In the genomic region with DNA sequence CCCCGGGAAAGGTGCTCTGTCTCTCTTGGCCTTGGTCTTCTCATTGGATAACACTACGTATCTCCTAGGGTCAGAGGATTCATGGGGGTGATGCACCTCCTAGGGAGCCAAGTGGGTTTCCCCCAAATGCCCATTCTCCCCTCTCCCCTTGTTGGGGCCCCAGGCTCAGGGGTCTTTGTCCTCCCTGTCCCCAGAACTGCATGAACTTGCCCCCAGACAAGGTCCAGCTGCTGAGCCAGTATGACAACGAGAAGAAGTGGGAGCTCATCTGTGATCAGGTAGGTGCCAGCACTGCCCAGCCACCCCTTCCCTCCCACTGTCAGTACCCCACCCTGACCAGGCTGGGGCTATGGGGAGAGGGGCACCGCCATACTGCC, we compare ENCODE assay signal across 12 cellular contexts. TPM values are rescaled to one million over a fixed set of nuclear protein-coding genes. Genes with fewer than 3 reads are reported as not detected.
A peak's percentile ranks its signal among the peaks of the same experiment; 100 is the strongest.
DNase-seq lines count a peak whose midpoint lies in the region; ATAC-seq and TF ChIP-seq lines count a peak whose summit lies in the region.
"Had no signal": no experiment of that assay in that cellular context is flagged by ENCODE, and none has a peak within 500 bp of the region (broad histone marks: within the 10 kb centered on the region; RNA-seq: fewer than 3 reads in every experiment).

No MANE protein-coding gene starts in this region.

- no peaks in the 10 kb centered on the region for H3K9me3 Mint-ChIP-seq in activated CD4-positive, alpha-beta T cell treated with anti-CD3 and anti-CD28 coated beads, Interleukin-2, amount 10 ng/mL, durations not matched to agents 7 days and 5 days
- H3K9me3 Mint-ChIP-seq in stimulated activated naive B cell treated with anti-CD40 and anti-IgM and Interleukin-4, amounts not matched to agents 10 μg/mL and 1 μg/mL and 100 μg/mL, for 72 hours: no peaks in the 10 kb centered on the region

- no peak overlapping the region for H3K4ac ChIP-seq in mesendoderm (ENCODE audit: low read depth, low read length)

- H3K18ac ChIP-seq in mesendoderm (ENCODE audit: low read length): no peak overlapping the region

- H3K79me1 ChIP-seq in mesendoderm (ENCODE audit: low read length): no peaks in the 10 kb centered on the region

- H3K79me2 ChIP-seq in mesendoderm (ENCODE audit: control insufficient read depth, insufficient read depth, low read length): no peaks in the 10 kb centered on the region

- peaks cover 89% of the 10 kb centered on the region for H3K4me1 Mint-ChIP-seq in activated CD4-positive, alpha-beta T cell treated with anti-CD3 and anti-CD28 coated beads, Interleukin-2, amount 10 ng/mL, durations not matched to agents 7 days and 5 days
- H3K4me1 Mint-ChIP-seq in stimulated activated naive B cell treated with anti-CD40 and anti-IgM and Interleukin-4, amounts not matched to agents 10 μg/mL and 1 μg/mL and 100 μg/mL, for 72 hours: peaks cover 83 to 100% of the 10 kb centered on the region in 2 donors

- no peak overlapping the region for H2BK120ac ChIP-seq in mesendoderm (ENCODE audit: low read depth, low read length)

- H3K27ac Mint-ChIP-seq in activated CD4-positive, alpha-beta T cell treated with anti-CD3 and anti-CD28 coated beads, Interleukin-2, amount 10 ng/mL, durations not matched to agents 7 days and 5 days: peak overlapping the region; percentile 100
- H3K27ac Mint-ChIP-seq in stimulated activated naive B cell treated with anti-CD40 and anti-IgM and Interleukin-4, amounts not matched to agents 10 μg/mL and 1 μg/mL and 100 μg/mL, for 72 hours: peak overlapping the region; percentile 97

- H3K4me1 ChIP-seq in Peyer's patch (peaks cover 0 to 42% (median 31%) of the 10 kb centered on the region in 4 donors), esophagus muscularis mucosa (peaks cover 49 to 62% (median 57%) of the 10 kb centered on the region in 4 donors), mesendoderm (ENCODE audit: control insufficient read depth, low read depth, low read length) (peaks cover 2% of the 10 kb centered on the region)

- POLR2A ChIA-PET in activated CD4-positive, alpha-beta T cell treated with anti-CD3 and anti-CD28 coated beads, Interleukin-2, amount 10 ng/mL, durations not matched to agents 7 days and 5 days (lab: Charles Lee): no interaction called here

- no peak for TF ChIP-seq CTCF in Peyer's patch (IDR thresholded peaks at IDR 0.05)
- TF ChIP-seq CTCF in esophagus muscularis mucosa (IDR thresholded peaks at IDR 0.05): no peak
- no peak for TF ChIP-seq CTCF in GM13977 (IDR thresholded peaks at IDR 0.05; ENCODE audit: extremely low read depth, insufficient read depth, missing control alignments)

- H2BK15ac ChIP-seq in mesendoderm (replicated peaks; ENCODE audit: low read depth): no peak overlapping the region

- no peak overlapping the region for H3K23ac ChIP-seq in mesendoderm (ENCODE audit: low read length)

- no peak for ATAC-seq in stimulated activated naive B cell treated with anti-CD40 and anti-IgM and Interleukin-4, amounts not matched to agents 10 μg/mL and 1 μg/mL and 100 μg/mL, for 72 hours (replicated peaks)

- H3K4me3 ChIP-seq in Peyer's patch: no peak overlapping the region
- H3K4me3 ChIP-seq in esophagus muscularis mucosa: no peak overlapping the region
- H3K4me3 ChIP-seq in mesendoderm (ENCODE audit: low read length): no peak overlapping the region

- CTCF ChIA-PET in activated CD4-positive, alpha-beta T cell treated with anti-CD3 and anti-CD28 coated beads, Interleukin-2, amount 10 ng/mL, durations not matched to agents 7 days and 5 days (lab: Charles Lee): interaction anchor here (1.0 to 6.2 kb wide), 10 partner anchors 11 to 155 kb away, joined by 3 to 64 read pairs (median 6); partner anchors contain the start of gene ACBD4

- TF ChIP-seq EP300 in esophagus muscularis mucosa (IDR thresholded peaks at IDR 0.05): no peak

- peak overlapping the region; percentile 2 for H3K4me3 Mint-ChIP-seq in activated CD4-positive, alpha-beta T cell treated with anti-CD3 and anti-CD28 coated beads, Interleukin-2, amount 10 ng/mL, durations not matched to agents 7 days and 5 days
- peak overlapping the region; percentile 81 to 99 for H3K4me3 Mint-ChIP-seq in stimulated activated naive B cell treated with anti-CD40 and anti-IgM and Interleukin-4, amounts not matched to agents 10 μg/mL and 1 μg/mL and 100 μg/mL, for 72 hours

- H3K36me3 ChIP-seq in Peyer's patch (no peaks in the 10 kb centered on the region), esophagus muscularis mucosa (peaks cover 3 to 7% (median 4%) of the 10 kb centered on the region in 4 donors), mesendoderm (ENCODE audit: control insufficient read depth, insufficient read depth, low read length) (no peaks in the 10 kb centered on the region)

- no peak overlapping the region for H4K8ac ChIP-seq in mesendoderm (ENCODE audit: low read depth, low read length)

- H3K4me2 ChIP-seq in mesendoderm (ENCODE audit: low read length): no peak overlapping the region

- no peak overlapping the region for H3K56ac ChIP-seq in mesendoderm (ENCODE audit: low read length)

- no peak for DNase-seq in activated CD4-positive, alpha-beta T cell treated with anti-CD3 and anti-CD28 coated beads, Interleukin-2, amount 10 ng/mL, durations not matched to agents 7 days and 5 days
- no peak for DNase-seq in activated CD4-positive, alpha-beta T cell treated with anti-CD3 and anti-CD28 coated beads, Interleukin-2, amount 50 U/mL, for 48 hours
- DNase-seq in Peyer's patch (no peak), esophagus muscularis mucosa (ENCODE audit: extremely low spot score) (no peak), GM13977 (ENCODE audit: low spot score) (no peak), mesendoderm (no peak)
- no peak for DNase-seq in stimulated activated naive B cell treated with anti-CD40 and anti-IgM and Interleukin-4, amounts not matched to agents 10 μg/mL and 1 μg/mL and 100 μg/mL, for 72 hours
- no peak for DNase-seq in stimulated activated naive CD4-positive, alpha-beta T cell (lab: John Stamatoyannopoulos, UW)
- DNase-seq: amniotic stem cell, NCI-H2081 had no signal

- H3K27me3 ChIP-seq in Peyer's patch: no peaks in the 10 kb centered on the region
- peaks cover 0 to 10% (median 0%) of the 10 kb centered on the region in 4 donors for H3K27me3 ChIP-seq in esophagus muscularis mucosa
- H3K27me3 ChIP-seq in mesendoderm (ENCODE audit: insufficient read depth, low read length, poor library complexity): no peaks in the 10 kb centered on the region

- H3K27ac ChIP-seq in Peyer's patch: peak overlapping the region; percentile 84 to 96 (median 88)
- H3K27ac ChIP-seq in esophagus muscularis mucosa (replicated peaks in 1 of 4): peak overlapping the region; percentile 69 to 80 (median 74)
- H3K27ac ChIP-seq in mesendoderm (ENCODE audit: low read depth, low read length): no peak overlapping the region

- no peak overlapping the region for H2BK5ac ChIP-seq in mesendoderm (ENCODE audit: low read length)

- H4K5ac ChIP-seq in mesendoderm (ENCODE audit: low read length): no peak overlapping the region

- intact Hi-C loops in esophagus muscularis mucosa (cut with DNase I): no loop called here

- H3K9ac ChIP-seq in mesendoderm (ENCODE audit: low read length): no peak overlapping the region

- 100% methylated on average over 3 of the region's 4 CpGs for WGBS in esophagus muscularis mucosa
- no CpG with 5 or more reads among the region's 4 CpGs for WGBS in mesendoderm (ENCODE audit: extremely low coverage, insufficient coverage, low lambda C conversion rate)

- H3K27me3 Mint-ChIP-seq in activated CD4-positive, alpha-beta T cell treated with anti-CD3 and anti-CD28 coated beads, Interleukin-2, amount 10 ng/mL, durations not matched to agents 7 days and 5 days: no peaks in the 10 kb centered on the region
- no peaks in the 10 kb centered on the region for H3K27me3 Mint-ChIP-seq in stimulated activated naive B cell treated with anti-CD40 and anti-IgM and Interleukin-4, amounts not matched to agents 10 μg/mL and 1 μg/mL and 100 μg/mL, for 72 hours

- no peaks in the 10 kb centered on the region for H3K9me3 ChIP-seq in Peyer's patch
- no peaks in the 10 kb centered on the region for H3K9me3 ChIP-seq in esophagus muscularis mucosa

- H3K36me3 Mint-ChIP-seq in activated CD4-positive, alpha-beta T cell treated with anti-CD3 and anti-CD28 coated beads, Interleukin-2, amount 10 ng/mL, durations not matched to agents 7 days and 5 days (ENCODE audit: low read depth): peaks cover 48% of the 10 kb centered on the region
- H3K36me3 Mint-ChIP-seq in stimulated activated naive B cell treated with anti-CD40 and anti-IgM and Interleukin-4, amounts not matched to agents 10 μg/mL and 1 μg/mL and 100 μg/mL, for 72 hours: peaks cover 42 to 48% of the 10 kb centered on the region in 2 donors

- H2AK5ac ChIP-seq in mesendoderm (ENCODE audit: low read length): no peak overlapping the region

- in situ Hi-C loops in GM13977 (cut with MboI; ENCODE audit: low pct_unique_long_range_greater_than_20kb, low sequenced_read_pairs, unreplicated experiment): no loop called here

- TF ChIP-seq POLR2A in Peyer's patch (IDR thresholded peaks at IDR 0.05) (no peak), esophagus muscularis mucosa (IDR thresholded peaks at IDR 0.05; ENCODE audit: low read depth) (no peak)

RNA-seq across cellular contexts. Expression of gene FMNL1, which starts 8.7 kb away (rescaled TPM):
- 100 to 1,000 TPM; 391 to 410 TPM for total RNA-seq in activated CD4-positive, alpha-beta T cell treated with anti-CD3 and anti-CD28 coated beads, Interleukin-2, amount 10 ng/mL, durations not matched to agents 7 days and 5 days
- 10 to 100 TPM in 3 of 4 donors, 1 to 10 TPM in 1; 9.3 to 45.4 (median 15.8) TPM for total RNA-seq in Peyer's patch
- 10 to 100 TPM; 11.0 to 26.7 (median 19.6) TPM for total RNA-seq in esophagus muscularis mucosa
- polyA plus RNA-seq in mesendoderm (2013, experiment 1 of 2): 3.0 TPM
- polyA plus RNA-seq in mesendoderm (2013, experiment 2 of 2): 3.6 TPM

RNA-seq across cellular contexts. Expression of gene SPATA32, which starts 31.5 kb away (rescaled TPM):
- under 1 TPM; 0.27 to 0.67 TPM for total RNA-seq in activated CD4-positive, alpha-beta T cell treated with anti-CD3 and anti-CD28 coated beads, Interleukin-2, amount 10 ng/mL, durations not matched to agents 7 days and 5 days
- not detected for total RNA-seq in Peyer's patch
- total RNA-seq in esophagus muscularis mucosa: not detected
- not detected for polyA plus RNA-seq in mesendoderm (2013, experiment 1 of 2)
- polyA plus RNA-seq in mesendoderm (2013, experiment 2 of 2): not detected
- total RNA-seq: A673, lung microvascular endothelial cell had no signal

Comparison
In these comparisons a context has a peak if more than half of its experiments do, and no peak if none do; other contexts are left out.
1. RNA of gene FMNL1, which starts 8.7 kb away (total RNA-seq): 391 to 410 TPM in activated CD4-positive, alpha-beta T cell treated with anti-CD3 and anti-CD28 coated beads, Interleukin-2, amount 10 ng/mL, durations not matched to agents 7 days and 5 days; 11.0 to 26.7 TPM in esophagus muscularis mucosa and 9.3 to 45.4 TPM in Peyer's patch; every median in the first group is over 4 times any median in the second.